ENCODE assay signal across 22 cellular contexts in the genomic region with DNA sequence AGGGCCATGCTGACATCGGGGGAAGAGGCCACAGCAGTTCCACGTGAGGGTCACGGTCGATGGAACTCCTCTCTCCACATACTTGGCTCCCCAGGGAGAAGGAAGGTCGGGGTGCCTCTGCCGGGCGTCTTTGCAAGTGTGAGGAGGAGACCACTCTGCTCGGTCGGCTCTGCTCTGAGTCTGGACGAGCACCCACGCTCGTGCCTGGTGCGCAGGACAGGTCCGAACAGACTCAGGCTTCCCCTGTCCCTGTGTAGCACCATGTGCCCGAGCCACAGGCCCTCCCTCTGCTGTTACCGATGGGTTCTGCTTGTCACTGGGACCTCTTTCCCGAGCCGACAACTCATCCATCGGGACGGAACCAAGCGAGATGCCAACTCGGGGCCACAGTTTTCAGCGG. TPM values are rescaled to one million over a fixed set of nuclear protein-coding genes. Genes with fewer than 3 reads are reported as not detected.
DNase-seq lines count a peak whose midpoint lies in the region; ATAC-seq, FAIRE-seq and TF ChIP-seq lines count a peak whose summit lies in the region.
"Had no signal": no experiment of that assay in that cellular context is flagged by ENCODE, and none has a peak within 500 bp of the region (broad histone marks: within the 10 kb centered on the region; RNA-seq: fewer than 3 reads in every experiment).

No MANE protein-coding gene starts in this region.

- no peak overlapping the region for H3K4me3 ChIP-seq in bronchial epithelial cell (ENCODE audit: low read depth, low read length)
- H3K4me3 ChIP-seq: A549, SJCRH30 had no signal

- peaks cover 4% of the 10 kb centered on the region for H3K27me3 Mint-ChIP-seq in activated naive CD8-positive, alpha-beta T cell
- H3K27me3 Mint-ChIP-seq in activated naive CD8-positive, alpha-beta T cell treated with anti-CD3 and anti-CD28 coated beads, Interleukin-2, amount 50 U/mL, for 24 hours: peaks cover 5% of the 10 kb centered on the region
- peaks cover 2 to 3% (median 2%) of the 10 kb centered on the region in 3 donors for H3K27me3 Mint-ChIP-seq in CD14-positive monocyte (ENCODE audit: low read depth in 3 of 3)

- FAIRE-seq in bronchial epithelial cell (lab: Jason Lieb, UNC): peak; percentile 7
- FAIRE-seq: A549, D721Med had no signal

- H3K9me3 Mint-ChIP-seq in activated naive CD8-positive, alpha-beta T cell (ENCODE audit: low read depth): no peaks in the 10 kb centered on the region
- H3K9me3 Mint-ChIP-seq in activated naive CD8-positive, alpha-beta T cell treated with anti-CD3 and anti-CD28 coated beads, Interleukin-2, amount 50 U/mL, for 24 hours: no peaks in the 10 kb centered on the region
- H3K9me3 Mint-ChIP-seq in CD14-positive monocyte: peaks cover 0 to 2% (median 0%) of the 10 kb centered on the region in 7 donors

- intact Hi-C loops in CD14-positive monocyte (cut with micrococcal nuclease): no loop called here
- intact Hi-C loops in posterior vena cava (cut with DNase I): no loop called here

- no peaks in the 10 kb centered on the region for H3K36me3 Mint-ChIP-seq in activated naive CD8-positive, alpha-beta T cell
- H3K36me3 Mint-ChIP-seq in activated naive CD8-positive, alpha-beta T cell treated with anti-CD3 and anti-CD28 coated beads, Interleukin-2, amount 50 U/mL, for 24 hours (ENCODE audit: low read depth): no peaks in the 10 kb centered on the region
- H3K36me3 Mint-ChIP-seq in CD14-positive monocyte: no peaks in the 10 kb centered on the region

- ATAC-seq in activated naive CD8-positive, alpha-beta T cell treated with anti-CD3 and anti-CD28 coated beads, Interleukin-2, amount 50 U/mL, for 24 hours: no peak
- ATAC-seq: Panc1 had no signal

- peak overlapping the region; percentile 54 for H3K27ac Mint-ChIP-seq in activated naive CD8-positive, alpha-beta T cell
- no peak overlapping the region for H3K27ac Mint-ChIP-seq in activated naive CD8-positive, alpha-beta T cell treated with anti-CD3 and anti-CD28 coated beads, Interleukin-2, amount 50 U/mL, for 24 hours
- no peak overlapping the region for H3K27ac Mint-ChIP-seq in CD14-positive monocyte
- H3K27ac Mint-ChIP-seq: B cell had no signal

- no peak for TF ChIP-seq CTCF in CD14-positive monocyte (IDR thresholded peaks at IDR 0.05)
- TF ChIP-seq CTCF in bronchial epithelial cell (IDR thresholded peaks at IDR 0.05; ENCODE audit: insufficient read depth, low read length, severe bottlenecking): no peak

- H3K27me3 ChIP-seq in bronchial epithelial cell (ENCODE audit: control insufficient read depth, insufficient read depth, low read length): no peaks in the 10 kb centered on the region
- H3K27me3 ChIP-seq: SJCRH30 had no signal

- no peaks in the 10 kb centered on the region for H3K4me1 Mint-ChIP-seq in activated naive CD8-positive, alpha-beta T cell (ENCODE audit: low read depth)
- no peaks in the 10 kb centered on the region for H3K4me1 Mint-ChIP-seq in activated naive CD8-positive, alpha-beta T cell treated with anti-CD3 and anti-CD28 coated beads, Interleukin-2, amount 50 U/mL, for 24 hours
- H3K4me1 Mint-ChIP-seq in CD14-positive monocyte: no peaks in the 10 kb centered on the region
- H3K4me1 Mint-ChIP-seq: B cell had no signal

- no peak overlapping the region for H3K4me3 Mint-ChIP-seq in activated naive CD8-positive, alpha-beta T cell
- H3K4me3 Mint-ChIP-seq in activated naive CD8-positive, alpha-beta T cell treated with anti-CD3 and anti-CD28 coated beads, Interleukin-2, amount 50 U/mL, for 24 hours: no peak overlapping the region
- no peak overlapping the region for H3K4me3 Mint-ChIP-seq in CD14-positive monocyte
- H3K4me3 Mint-ChIP-seq: B cell had no signal

- no peaks in the 10 kb centered on the region for H3K36me3 ChIP-seq in bronchial epithelial cell (ENCODE audit: control insufficient read depth, insufficient read depth, low read length)
- H3K36me3 ChIP-seq: SJCRH30 had no signal

- no peak for DNase-seq in activated naive CD8-positive, alpha-beta T cell treated with anti-CD3 and anti-CD28 coated beads, Interleukin-2, amount 50 U/mL, for 24 hours
- DNase-seq in CD14-positive monocyte (ENCODE audit: low spot score): peak; percentile 43
- DNase-seq in bronchial epithelial cell (ENCODE audit: low read depth): no peak
- DNase-seq in posterior vena cava (ENCODE audit: low spot score): peak; percentile 68
- no peak for DNase-seq in cerebellum (ENCODE audit: low spot score)
- no peak for DNase-seq in foreskin melanocyte
- DNase-seq: DMS53; GF-D8; Kasumi-1; NCI-H1694; NCI-H2081; NCI-H2171; NCI-H345; NCI-H524; NCI-H774; NK-92 treated with Interleukin-12 subunit alpha and Interleukin-12 subunit beta, amount 100 ng/mL, for 24 hours; SJCRH30 had no signal

RNA-seq across cellular contexts. Expression of gene TMEM255B, which starts 35.1 kb away (rescaled TPM):
- polyA plus RNA-seq in CD14-positive monocyte: 1 to 10 TPM; 5.9 to 7.5 TPM
- total RNA-seq in bronchial epithelial cell (1.0 and 5.3 TPM in 2 replicates), posterior vena cava (10 to 100 TPM; 20.2 to 22.9 TPM), cerebellum (7.9 TPM)
- total RNA-seq: SJCRH30 had no signal

Comparison
In these comparisons a context has a peak if more than half of its experiments do, and no peak if none do; other contexts are left out.
1. DNase-seq: peak in CD14-positive monocyte (single experiment) and posterior vena cava (single experiment); none in activated naive CD8-positive, alpha-beta T cell treated with anti-CD3 and anti-CD28 coated beads, Interleukin-2, amount 50 U/mL, for 24 hours (single experiment), bronchial epithelial cell (single experiment), cerebellum (single experiment) and foreskin melanocyte (single experiment).